ENCODE assay signal across 11 cellular contexts in the genomic region with DNA sequence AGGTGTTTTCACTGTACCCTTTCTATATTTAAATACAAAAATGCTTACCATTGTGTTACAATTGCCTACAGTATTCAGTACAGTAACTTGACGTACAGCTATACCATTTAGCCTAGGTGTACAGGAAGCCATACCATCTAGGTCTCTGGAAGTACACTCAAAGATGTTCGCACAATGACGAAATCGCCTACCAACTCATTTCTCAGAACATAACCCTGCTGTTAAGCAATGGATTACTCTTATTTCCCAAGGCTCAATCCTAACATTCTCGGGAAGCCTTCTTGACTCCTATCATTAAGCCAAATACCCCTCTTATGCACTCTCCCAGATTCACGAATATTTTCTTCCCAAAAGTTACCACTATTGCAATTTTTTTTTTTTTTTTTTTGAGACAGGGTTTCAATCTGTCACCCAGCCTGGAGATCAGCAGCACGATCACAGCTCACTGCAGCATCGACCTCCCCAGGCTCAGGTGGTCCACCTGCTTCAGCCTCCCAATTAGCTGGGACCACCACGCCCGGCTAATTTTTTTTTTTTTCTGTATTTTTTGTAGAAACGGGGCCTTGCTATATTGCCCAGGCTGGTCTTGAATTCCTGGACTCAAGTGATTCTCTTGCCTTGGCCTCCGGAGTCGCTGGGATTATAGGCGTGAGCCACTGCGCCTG. TPM values are rescaled to one million over a fixed set of nuclear protein-coding genes. Genes with fewer than 3 reads are reported as not detected.
DNase-seq lines count a peak whose midpoint lies in the region; ATAC-seq and TF ChIP-seq lines count a peak whose summit lies in the region.
"Had no signal": no experiment of that assay in that cellular context is flagged by ENCODE, and none has a peak within 500 bp of the region (broad histone marks: within the 10 kb centered on the region; RNA-seq: fewer than 3 reads in every experiment).

No MANE protein-coding gene starts in this region.

- H4K20me1 ChIP-seq in hepatocyte (ENCODE audit: insufficient read depth, poor library complexity, severe bottlenecking), result no peaks in the 10 kb centered on the region

- H3K27me3 ChIP-seq in heart left ventricle (no peaks in the 10 kb centered on the region), right cardiac atrium (ENCODE audit: control insufficient read depth, insufficient read depth) (no peaks in the 10 kb centered on the region), hepatocyte (no peaks in the 10 kb centered on the region), thoracic aorta (replicated peaks; ENCODE audit: insufficient read depth) (no peaks in the 10 kb centered on the region)
- H3K27me3 ChIP-seq: right atrium auricular region had no signal

- peak overlapping the region; percentile 91 for H3K4me2 ChIP-seq in hepatocyte

- H3K36me3 ChIP-seq in heart left ventricle (peaks cover 0 to 15% (median 4%) of the 10 kb centered on the region in 9 donors), hepatocyte (replicated peaks; ENCODE audit: insufficient read depth, low read depth) (no peaks in the 10 kb centered on the region), thoracic aorta (no peaks in the 10 kb centered on the region)

- H3K9me3 ChIP-seq in heart left ventricle (no peaks in the 10 kb centered on the region), right cardiac atrium (ENCODE audit: control insufficient read depth, low read length) (no peaks in the 10 kb centered on the region), hepatocyte (ENCODE audit: low read depth) (no peaks in the 10 kb centered on the region), thoracic aorta (no peaks in the 10 kb centered on the region)
- H3K9me3 ChIP-seq: right atrium auricular region had no signal

- peaks cover 41% of the 10 kb centered on the region for H3K79me2 ChIP-seq in hepatocyte

- H3K27ac ChIP-seq in heart left ventricle (no peak overlapping the region), right cardiac atrium (ENCODE audit: low read length) (no peak overlapping the region), hepatocyte (no peak overlapping the region), thoracic aorta (no peak overlapping the region)
- H3K27ac ChIP-seq: right atrium auricular region had no signal

- no peaks in the 10 kb centered on the region for H3K9me2 ChIP-seq in hepatocyte (replicated peaks; ENCODE audit: insufficient read depth)

- H3K4me3 ChIP-seq in heart left ventricle (peak overlapping the region in 11 of 12 donors; percentile 66 to 99 (median 92)), right cardiac atrium (ENCODE audit: low read length) (no peak overlapping the region), WI38 (ENCODE audit: low read depth, low read length) (peak overlapping the region; percentile 100), hepatocyte (no peak overlapping the region), thoracic aorta (peak overlapping the region; percentile 98)

- no peak overlapping the region for H2AFZ ChIP-seq in hepatocyte

- intact Hi-C loops in heart left ventricle (cut with DNase I) (loop anchor here in 2 of 10 donors (2.0 to 5.0 kb wide), 2 partner anchors 19 to 79 kb away; a partner anchor contains a TSS), right cardiac atrium (cut with DNase I) (no loop called here)

- H3K4me1 ChIP-seq in heart left ventricle (peaks cover 3 to 28% (median 15%) of the 10 kb centered on the region in 12 donors), right cardiac atrium (ENCODE audit: control insufficient read depth, insufficient read depth, low read length) (peaks cover 2% of the 10 kb centered on the region), hepatocyte (ENCODE audit: insufficient read depth) (no peaks in the 10 kb centered on the region), thoracic aorta (ENCODE audit: control insufficient read depth in 1 of 2, low read depth in 2 of 2) (peaks cover 14 to 20% of the 10 kb centered on the region in 2 donors)

- TF ChIP-seq POLR2A in heart left ventricle (IDR thresholded peaks at IDR 0.05), result no peak

- TF ChIP-seq CTCF in heart left ventricle (IDR thresholded peaks at IDR 0.05) (no peak), WI38 (IDR thresholded peaks at IDR 0.05; ENCODE audit: low read depth, low read length) (no peak), hepatocyte (IDR thresholded peaks at IDR 0.05; ENCODE audit: poor library complexity) (no peak), thoracic aorta (IDR thresholded peaks at IDR 0.05) (no peak)

- WGBS in heart left ventricle, 4 donors, result 90 to 94% (median 93%) methylated on average over 15 of the region's 15 CpGs
- WGBS in right cardiac atrium, result 93% methylated on average over 15 of the region's 15 CpGs
- WGBS in hepatocyte (ENCODE audit: low lambda C conversion rate, missing lambda C conversion rate), result 95% methylated on average over 15 of the region's 15 CpGs

- DNase-seq in heart left ventricle (no peak), right cardiac atrium (no peak), hepatocyte (ENCODE audit: low spot score) (no peak), thoracic aorta (ENCODE audit: low spot score) (no peak)
- DNase-seq: Calu3, substantia nigra had no signal

- ATAC-seq in heart left ventricle, result no peak
- ATAC-seq in right cardiac atrium, result no peak
- no peak for ATAC-seq in thoracic aorta (ENCODE audit: insufficient number of reproducible peaks, low FRiP score, low read depth)
- no peak for ATAC-seq in HG03469 (IDR thresholded peaks at IDR 0.05; ENCODE audit: unreplicated experiment)
- no peak for ATAC-seq in GM19452 (IDR thresholded peaks at IDR 0.05; ENCODE audit: unreplicated experiment)
- ATAC-seq in GM19023 (IDR thresholded peaks at IDR 0.05; ENCODE audit: unreplicated experiment), result no peak

RNA-seq across cellular contexts. Expression of a gene that starts 1.5 kb away (rescaled TPM):
- total RNA-seq in heart left ventricle (10 to 100 TPM; 11.1 to 17.3 (median 14.3) TPM), right cardiac atrium (10 to 100 TPM; 13.2 to 15.5 (median 14.3) TPM), hepatocyte (22.8 and 24.0 TPM in 2 replicates), thoracic aorta (10 to 100 TPM; 19.5 to 27.2 TPM)
- polyA plus RNA-seq in heart left ventricle (10 to 100 TPM; 13.2 to 23.4 TPM), right cardiac atrium (14.4 TPM), hepatocyte (12.2 and 14.5 TPM in 2 replicates)

RNA-seq across cellular contexts. Expression of a gene that starts 20.5 kb away (rescaled TPM):
- total RNA-seq in heart left ventricle (10 to 100 TPM; 14.6 to 32.0 (median 20.8) TPM), right cardiac atrium (10 to 100 TPM; 18.6 to 26.1 (median 21.9) TPM), hepatocyte (44.1 and 50.1 TPM in 2 replicates), thoracic aorta (10 to 100 TPM; 14.1 to 35.7 TPM)
- polyA plus RNA-seq in heart left ventricle (10 to 100 TPM; 23.0 to 43.8 TPM), right cardiac atrium (26.8 TPM), hepatocyte (46.7 and 50.4 TPM in 2 replicates)

RNA-seq across cellular contexts. Expression of a gene that starts 36.6 kb away (rescaled TPM):
- total RNA-seq in heart left ventricle (10 to 100 TPM in 5 of 9 donors, 1 to 10 TPM in 4; 8.5 to 14.8 (median 10.9) TPM), right cardiac atrium (10 to 100 TPM in 3 of 4 donors, 1 to 10 TPM in 1; 9.8 to 12.9 (median 10.3) TPM), hepatocyte (24.6 and 29.2 TPM in 2 replicates), thoracic aorta (10 to 100 TPM; 17.7 to 25.0 TPM)
- polyA plus RNA-seq in heart left ventricle (10 to 100 TPM in 1 of 2 donors, 1 to 10 TPM in 1; 5.0 to 15.3 TPM), right cardiac atrium (6.0 TPM), hepatocyte (10.0 and 10.8 TPM in 2 replicates)

Comparison
In these comparisons a context has a peak if more than half of its experiments do, and no peak if none do; other contexts are left out.
1. H3K4me3 ChIP-seq: peak in heart left ventricle (11 of 12), WI38 (single experiment) and thoracic aorta (single experiment); none in right cardiac atrium (single experiment) and hepatocyte (single experiment).